ENCODE assay signal across 20 cellular contexts in genomic region chr14:51972566-51972965, GRCh38.
"Had no signal": no experiment of that assay in that cellular context is flagged by ENCODE, and none has a peak within 500 bp of the region (broad histone marks: within the 10 kb centered on the region; RNA-seq: fewer than 3 reads in every experiment).

No MANE protein-coding gene starts in this region.

- H3K9me3 ChIP-seq: gastroesophageal sphincter, right atrium auricular region, thoracic aorta had no signal

- H3K27ac Mint-ChIP-seq: activated T-cell treated with anti-CD3 and anti-CD28 coated beads, Interleukin-2, amount 50 U/mL, for 72 hours had no signal

- H3K36me3 Mint-ChIP-seq: activated naive CD4-positive, alpha-beta T cell treated with anti-CD3 and anti-CD28 coated beads, Interleukin-2, amount 50 U/mL, for 72 hours had no signal

- DNase-seq: activated CD4-positive, alpha-beta T cell treated with anti-CD3 and anti-CD28 coated beads for 4 hours; activated CD4-positive, alpha-beta T cell treated with anti-CD3 and anti-CD28 coated beads, Interleukin-2, amount 50 U/mL, for 4 hours; activated CD4-positive, CD25-positive, alpha-beta regulatory T cell; activated naive CD4-positive, alpha-beta T cell; activated T-cell treated with anti-CD3 and anti-CD28 coated beads for 4 hours; activated T-cell treated with anti-CD3 and anti-CD28 coated beads, Interleukin-2, amount 50 U/mL, for 72 hours; amniotic stem cell; brain microvascular endothelial cell; kidney; left colon; mammary epithelial cell; stimulated activated CD4-positive, alpha-beta T cell treated with anti-CD3 and anti-CD28 coated beads, Interleukin-15, amount 100 ng/mL, for 24 hours; stimulated activated CD4-positive, alpha-beta T cell treated with anti-CD3 and anti-CD28 coated beads, Interleukin-2, amount 100 ng/mL, for 24 hours; stimulated activated naive CD4-positive, alpha-beta T cell; trophoblast cell had no signal

- H3K27me3 ChIP-seq: brain microvascular endothelial cell, gastroesophageal sphincter, hepatocyte, right atrium auricular region had no signal

- H3K4me3 ChIP-seq: gastroesophageal sphincter, hepatocyte, right atrium auricular region, thoracic aorta had no signal

- ATAC-seq: activated naive CD4-positive, alpha-beta T cell treated with anti-CD3 and anti-CD28 coated beads, Interleukin-2, amount 50 U/mL, for 72 hours; activated T-cell treated with anti-CD3 and anti-CD28 coated beads, Interleukin-2, amount 50 U/mL, for 72 hours; gastroesophageal sphincter; left colon had no signal

- H3K4me1 ChIP-seq: gastroesophageal sphincter, right atrium auricular region had no signal

- H3K36me3 ChIP-seq: brain microvascular endothelial cell, gastroesophageal sphincter, right atrium auricular region, thoracic aorta had no signal

- H3K9me3 Mint-ChIP-seq: activated naive CD4-positive, alpha-beta T cell treated with anti-CD3 and anti-CD28 coated beads, Interleukin-2, amount 50 U/mL, for 72 hours; activated T-cell treated with anti-CD3 and anti-CD28 coated beads, Interleukin-2, amount 50 U/mL, for 72 hours had no signal

- H3K27ac ChIP-seq: brain microvascular endothelial cell, gastroesophageal sphincter, hepatocyte, right atrium auricular region, thoracic aorta had no signal

- H3K4me3 Mint-ChIP-seq: activated T-cell treated with anti-CD3 and anti-CD28 coated beads, Interleukin-2, amount 50 U/mL, for 72 hours had no signal
